ENCODE assay signal across 10 cellular contexts in genomic region chr12:64560395-64561301, GRCh38. TPM values are rescaled to one million over a fixed set of nuclear protein-coding genes. Genes with fewer than 3 reads are reported as not detected.
DNase-seq lines count a peak whose midpoint lies in the region; TF ChIP-seq lines count a peak whose summit lies in the region.
"Had no signal": no experiment of that assay in that cellular context is flagged by ENCODE, and none has a peak within 500 bp of the region (broad histone marks: within the 10 kb centered on the region; RNA-seq: fewer than 3 reads in every experiment).

No MANE protein-coding gene starts in this region.

- H4K20me1 ChIP-seq in hepatocyte (ENCODE audit: insufficient read depth, poor library complexity, severe bottlenecking): no peaks in the 10 kb centered on the region

- no peaks in the 10 kb centered on the region for H3K27me3 ChIP-seq in hepatocyte
- no peaks in the 10 kb centered on the region for H3K27me3 ChIP-seq in CD8-positive, alpha-beta memory T cell (ENCODE audit: insufficient read depth, low read length, poor library complexity, severe bottlenecking)

- H3K36me3 ChIP-seq in hepatocyte (replicated peaks; ENCODE audit: insufficient read depth, low read depth): no peaks in the 10 kb centered on the region
- no peaks in the 10 kb centered on the region for H3K36me3 ChIP-seq in CD8-positive, alpha-beta memory T cell (ENCODE audit: insufficient read depth, low read length)

- 56% methylated on average over 12 of the region's 12 CpGs for WGBS in hepatocyte (ENCODE audit: low lambda C conversion rate, missing lambda C conversion rate)

- H3K4me1 Mint-ChIP-seq in CD8-positive, alpha-beta memory T cell: peaks cover 0 to 7% (median 4%) of the 10 kb centered on the region in 3 donors

- H3K4me2 ChIP-seq in hepatocyte: no peak overlapping the region

- H3K9me3 ChIP-seq in hepatocyte (ENCODE audit: low read depth): no peaks in the 10 kb centered on the region
- no peaks in the 10 kb centered on the region for H3K9me3 ChIP-seq in CD8-positive, alpha-beta memory T cell (ENCODE audit: low read length)

- H3K27ac ChIP-seq in hepatocyte: no peak overlapping the region
- no peak overlapping the region for H3K27ac ChIP-seq in CD8-positive, alpha-beta memory T cell (ENCODE audit: low read depth, low read length)

- POLR2A ChIA-PET in CD8-positive, alpha-beta memory T cell (lab: Charles Lee): interaction anchor here (0.5 kb wide), 1 partner anchor 24 kb away, joined by 4 read pairs; no protein-coding TSS in a partner anchor

- peaks cover 0 to 3% (median 0%) of the 10 kb centered on the region in 3 donors for H3K36me3 Mint-ChIP-seq in CD8-positive, alpha-beta memory T cell

- H3K4me3 Mint-ChIP-seq in CD8-positive, alpha-beta memory T cell: no peak overlapping the region

- peak overlapping the region in 4 of 8 donors; percentile 2 to 51 (median 38) for H3K27ac Mint-ChIP-seq in CD8-positive, alpha-beta memory T cell

- no peak overlapping the region for H3K4me3 ChIP-seq in hepatocyte
- no peak overlapping the region for H3K4me3 ChIP-seq in CD8-positive, alpha-beta memory T cell (ENCODE audit: low read length)

- peak; percentile 83 for DNase-seq in AG08396 (ENCODE audit: low spot score)
- DNase-seq in HCEC 1CT: peak; percentile 98
- DNase-seq in T1000 (lab: John Stamatoyannopoulos, UW): peak; percentile 87
- DNase-seq in hepatocyte (ENCODE audit: low spot score): peak; percentile 45
- DNase-seq in inferior parietal cortex (ENCODE audit: extremely low spot score): no peak
- DNase-seq in NCI-H1436 (lab: John Stamatoyannopoulos, UW): no peak
- DNase-seq in CD8-positive, alpha-beta memory T cell: no peak
- DNase-seq in activated CD4-positive, alpha-beta T cell treated with anti-CD3 and anti-CD28 coated beads, Interleukin-2, amount 50 U/mL, for 4 hours: no peak
- DNase-seq: activated CD8-positive, alpha-beta memory T cell treated with anti-CD3 and anti-CD28 coated beads, Interleukin-2, amount 50 U/mL, for 4 hours; NCI-H2171 treated with DMSO at 0.1 percent for 48 hours had no signal

- H3K9me3 Mint-ChIP-seq in CD8-positive, alpha-beta memory T cell: no peaks in the 10 kb centered on the region

- no peak for TF ChIP-seq CTCF in hepatocyte (IDR thresholded peaks at IDR 0.05; ENCODE audit: poor library complexity)

- H3K4me1 ChIP-seq in hepatocyte (ENCODE audit: insufficient read depth): no peaks in the 10 kb centered on the region
- H3K4me1 ChIP-seq in CD8-positive, alpha-beta memory T cell (ENCODE audit: insufficient read depth, low read length): no peaks in the 10 kb centered on the region

- H3K79me2 ChIP-seq in hepatocyte: no peaks in the 10 kb centered on the region

- no peak overlapping the region for H2AFZ ChIP-seq in hepatocyte

- H3K9me2 ChIP-seq in hepatocyte (replicated peaks; ENCODE audit: insufficient read depth): no peaks in the 10 kb centered on the region

- H3K27me3 Mint-ChIP-seq in CD8-positive, alpha-beta memory T cell: peaks cover 0 to 2% of the 10 kb centered on the region in 2 donors

- CTCF ChIA-PET in CD8-positive, alpha-beta memory T cell (lab: Charles Lee): interaction anchor here (0.7 to 1.4 kb wide), 5 partner anchors 11 to 236 kb away, joined by 3 to 5 read pairs (median 3); no protein-coding TSS in a partner anchor

RNA-seq across cellular contexts. Expression of gene RASSF3, which starts 49.6 kb away (rescaled TPM):
- total RNA-seq in hepatocyte: 20.0 and 22.3 TPM in 2 replicates
- 5.1 and 7.8 TPM in 2 replicates for polyA plus RNA-seq in hepatocyte
- 10 to 100 TPM; 58.2 to 59.2 TPM for total RNA-seq in CD8-positive, alpha-beta memory T cell
- polyA plus RNA-seq in CD8-positive, alpha-beta memory T cell: 4.0 TPM

Comparison
In these comparisons a context has a peak if more than half of its experiments do, and no peak if none do; other contexts are left out.
1. DNase-seq: peak in AG08396 (single experiment), HCEC 1CT (single experiment), T1000 (single experiment) and hepatocyte (single experiment); none in inferior parietal cortex (single experiment), NCI-H1436 (single experiment), CD8-positive, alpha-beta memory T cell (0 of 5) and activated CD4-positive, alpha-beta T cell treated with anti-CD3 and anti-CD28 coated beads, Interleukin-2, amount 50 U/mL, for 4 hours (0 of 2).